Comparison of ENCODE assay signal across 21 cellular contexts in the genomic region with DNA sequence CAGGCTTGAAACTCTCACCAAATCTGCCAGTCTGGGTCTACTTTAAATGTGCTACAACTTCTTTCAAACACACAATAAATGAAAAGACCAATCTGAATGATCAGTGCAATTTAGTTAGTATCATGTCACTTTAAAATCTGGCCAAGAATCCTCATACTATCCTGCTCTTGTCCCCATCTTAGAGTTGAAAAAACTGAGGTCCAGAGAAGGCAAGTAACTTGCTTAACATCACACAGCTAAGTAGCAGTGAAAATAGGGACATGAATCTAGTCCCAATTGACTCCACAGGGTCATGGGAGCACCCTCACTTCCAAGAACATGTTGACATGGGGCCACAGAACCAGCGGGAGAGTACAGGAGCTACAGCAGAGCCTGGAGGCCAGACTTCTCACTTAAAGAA. TPM values are rescaled to one million over a fixed set of nuclear protein-coding genes. Genes with fewer than 3 reads are reported as not detected.
A peak's percentile ranks its signal among the peaks of the same experiment; 100 is the strongest.
DNase-seq lines count a peak whose midpoint lies in the region; ATAC-seq and TF ChIP-seq lines count a peak whose summit lies in the region.
"Had no signal": no experiment of that assay in that cellular context is flagged by ENCODE, and none has a peak within 500 bp of the region (broad histone marks: within the 10 kb centered on the region; RNA-seq: fewer than 3 reads in every experiment).

No MANE protein-coding gene starts in this region.

- peak overlapping the region; percentile 44 to 64 (median 46) for H3K27ac Mint-ChIP-seq in nephron
- no peak overlapping the region for H3K27ac Mint-ChIP-seq in Calu3 (ENCODE audit: unreplicated experiment)
- H3K27ac Mint-ChIP-seq: CD4-positive, alpha-beta T cell; H9 had no signal

- H3K9me3 ChIP-seq in gastrocnemius medialis, result no peaks in the 10 kb centered on the region
- H3K9me3 ChIP-seq: A549, Caco-2 had no signal

- BruUV-seq in Calu3 (replicated peaks; lab: Mats Ljungman, UMichigan), result no TSS peak

- ATAC-seq in sciatic nerve, result no peak
- no peak for ATAC-seq in gastrocnemius medialis
- no peak for ATAC-seq in HG03521 (IDR thresholded peaks at IDR 0.05; ENCODE audit: unreplicated experiment)
- ATAC-seq: A549, HepG2 had no signal

- no peak overlapping the region for H3K4me3 ChIP-seq in gastrocnemius medialis
- H3K4me3 ChIP-seq: A549 had no signal

- peaks cover 0 to 2% of the 10 kb centered on the region in 2 donors for H3K4me1 ChIP-seq in gastrocnemius medialis
- H3K4me1 ChIP-seq: A549 had no signal

- H3K4me3 Mint-ChIP-seq in nephron (peak overlapping the region in 1 of 3 experiments; percentile 52), Calu3 (ENCODE audit: low read depth, unreplicated experiment) (no peak overlapping the region)
- H3K4me3 Mint-ChIP-seq: CD4-positive, alpha-beta T cell; H9; IgD-negative memory B cell had no signal

- peaks cover 40% of the 10 kb centered on the region for H3K4me1 Mint-ChIP-seq in nephron
- no peaks in the 10 kb centered on the region for H3K4me1 Mint-ChIP-seq in Calu3 (ENCODE audit: low read depth, unreplicated experiment)

- H3K9me3 Mint-ChIP-seq in nephron, result no peaks in the 10 kb centered on the region
- H3K9me3 Mint-ChIP-seq in Calu3 (ENCODE audit: low read depth, unreplicated experiment), result no peaks in the 10 kb centered on the region
- H3K9me3 Mint-ChIP-seq: CD4-positive, alpha-beta T cell; H9; IgD-negative memory B cell had no signal

- H3K27ac ChIP-seq in gastrocnemius medialis, result no peak overlapping the region
- H3K27ac ChIP-seq: 22Rv1, A549, C4-2B had no signal

- TF ChIP-seq CTCF in nephron (IDR thresholded peaks at IDR 0.05; ENCODE audit: unreplicated experiment in 3 of 3) (no peak), gastrocnemius medialis (IDR thresholded peaks at IDR 0.05 in 4 of 5, conservative IDR thresholded peaks at IDR 0.05 in 1 of 5) (no peak), Calu3 (IDR thresholded peaks at IDR 0.05; ENCODE audit: unreplicated experiment) (no peak)

- peaks cover 7 to 13% (median 9%) of the 10 kb centered on the region in 3 donors for H3K27me3 ChIP-seq in gastrocnemius medialis

- CTCF ChIA-PET in Calu3 (lab: Charles Lee), result interaction anchor here (0.5 to 0.7 kb wide), 2 partner anchors 130 to 1360 kb away, joined by 3 to 6 read pairs; no protein-coding TSS in a partner anchor

- H3K36me3 Mint-ChIP-seq in nephron (ENCODE audit: low read depth) (no peaks in the 10 kb centered on the region), Calu3 (ENCODE audit: insufficient read depth, unreplicated experiment) (no peaks in the 10 kb centered on the region)
- H3K36me3 Mint-ChIP-seq: IgD-negative memory B cell had no signal

- TF ChIP-seq POLR2A in gastrocnemius medialis (IDR thresholded peaks at IDR 0.05), result no peak

- no peaks in the 10 kb centered on the region for H3K36me3 ChIP-seq in gastrocnemius medialis

- intact Hi-C loops in sciatic nerve (cut with DNase I), result no loop called here
- intact Hi-C loops in gastrocnemius medialis (cut with DNase I; ENCODE audit: low total_unique reads), result no loop called here
- intact Hi-C loops in Calu3 (cut with micrococcal nuclease; ENCODE audit: unreplicated experiment), result no loop called here

- peak; percentile 24 for DNase-seq in activated effector memory CD4-positive, alpha-beta T cell treated with anti-CD3 and anti-CD28 coated beads, Interleukin-2, amount 50 U/mL, for 16 hours
- no peak for DNase-seq in activated effector memory CD4-positive, alpha-beta T cell treated with Interleukin-2 at 50 U/mL for 16 hours
- DNase-seq in sciatic nerve (ENCODE audit: low spot score), result peak; percentile 31
- DNase-seq in gastrocnemius medialis, result no peak
- no peak for DNase-seq in Calu3
- no peak for DNase-seq in activated CD8-positive, alpha-beta memory T cell treated with anti-CD3 and anti-CD28 coated beads, Interleukin-2, amount 50 U/mL, for 4 hours
- DNase-seq: AML-193; Caco-2; CD4-positive, alpha-beta T cell; DMS153; DMS79; GF-D8; H9 had no signal

- peaks cover 94% of the 10 kb centered on the region for H3K27me3 Mint-ChIP-seq in nephron (ENCODE audit: low read depth)
- peaks cover 72% of the 10 kb centered on the region for H3K27me3 Mint-ChIP-seq in Calu3 (ENCODE audit: unreplicated experiment)

- in situ Hi-C loops in gastrocnemius medialis (cut with MboI; ENCODE audit: low sequenced_read_pairs in 4 of 4), result no loop called here

RNA-seq across cellular contexts. Expression of gene GDF10, which starts 3.1 kb away (rescaled TPM):
- total RNA-seq in sciatic nerve, result 14.4 TPM
- under 1 TPM; 0.20 to 0.72 (median 0.36) TPM for total RNA-seq in gastrocnemius medialis
- not detected in 2 replicates for total RNA-seq in Calu3 (2022)
- total RNA-seq: Caco-2, HepG2 had no signal

RNA-seq across cellular contexts. Expression of gene GDF2, which starts 25.3 kb away (rescaled TPM):
- total RNA-seq in sciatic nerve (not detected), gastrocnemius medialis (not detected), Calu3 (2022) (not detected in 2 replicates)
- total RNA-seq: Caco-2; CD4-positive, alpha-beta T cell; H1; H9; HepG2 had no signal

RNA-seq across cellular contexts. Expression of gene RBP3, which starts 51.2 kb away (rescaled TPM):
- total RNA-seq in sciatic nerve (not detected), gastrocnemius medialis (not detected), Calu3 (2022) (not detected in 2 replicates)
- total RNA-seq: Caco-2; CD4-positive, alpha-beta T cell; H1; H9; HepG2 had no signal

Comparison
In these comparisons a context has a peak if more than half of its experiments do, and no peak if none do; other contexts are left out.
1. DNase-seq: peak in activated effector memory CD4-positive, alpha-beta T cell treated with anti-CD3 and anti-CD28 coated beads, Interleukin-2, amount 50 U/mL, for 16 hours (single experiment) and sciatic nerve (single experiment); none in activated effector memory CD4-positive, alpha-beta T cell treated with Interleukin-2 at 50 U/mL for 16 hours (single experiment), gastrocnemius medialis (0 of 2), Calu3 (single experiment) and activated CD8-positive, alpha-beta memory T cell treated with anti-CD3 and anti-CD28 coated beads, Interleukin-2, amount 50 U/mL, for 4 hours (single experiment).